10 cellular contexts compared by ENCODE assay signal in the genomic region with DNA sequence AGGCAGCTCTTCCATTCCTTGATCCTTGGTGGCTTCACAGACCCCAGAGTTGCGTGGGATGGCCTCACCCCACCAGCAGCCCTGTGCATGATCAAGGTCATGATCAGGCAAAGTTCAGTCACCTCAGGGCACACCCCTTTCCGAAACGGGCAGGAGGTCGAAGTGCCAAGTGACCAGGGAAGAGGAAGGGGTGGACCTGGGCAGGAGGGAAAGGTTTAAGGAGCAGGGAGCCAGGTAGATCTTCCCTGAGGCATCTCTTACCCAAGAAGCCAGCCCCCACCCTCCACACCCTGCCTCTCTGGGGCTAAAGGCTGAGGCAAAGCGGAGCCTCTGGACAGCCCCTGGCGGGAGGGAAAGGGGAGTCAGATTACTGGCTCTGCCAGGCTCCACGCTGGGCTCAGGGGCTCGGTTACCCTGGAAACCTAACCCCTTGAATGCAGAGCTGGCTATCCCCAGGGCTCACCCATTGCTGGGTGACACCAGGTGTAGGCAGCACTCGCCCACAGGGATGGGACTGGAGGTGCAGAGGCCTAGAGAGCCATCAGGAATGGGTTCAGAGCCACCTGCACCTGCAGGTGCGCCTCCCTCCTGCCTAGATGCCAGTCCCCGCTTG. TPM values are rescaled to one million over a fixed set of nuclear protein-coding genes. Genes with fewer than 3 reads are reported as not detected.
DNase-seq lines count a peak whose midpoint lies in the region; ATAC-seq and TF ChIP-seq lines count a peak whose summit lies in the region.
"Had no signal": no experiment of that assay in that cellular context is flagged by ENCODE, and none has a peak within 500 bp of the region (broad histone marks: within the 10 kb centered on the region; RNA-seq: fewer than 3 reads in every experiment).

No MANE protein-coding gene starts in this region.

- 64 to 65% methylated on average over 11 of the region's 11 CpGs for WGBS in esophagus, 2 donors
- WGBS in transverse colon (ENCODE audit: low coverage in 1 of 2), 2 donors: 48 to 53% methylated on average over 4 to 11 of the region's 11 CpGs
- 79 to 83% methylated on average over 11 of the region's 11 CpGs for WGBS in heart right ventricle, 2 donors

- peaks cover 9 to 31% of the 10 kb centered on the region in 2 donors for H3K4me1 ChIP-seq in esophagus (ENCODE audit: control insufficient read depth in 2 of 2, insufficient read depth in 2 of 2, low read length in 1 of 2)
- H3K4me1 ChIP-seq in transverse colon: peaks cover 36 to 49% (median 46%) of the 10 kb centered on the region in 4 donors
- H3K4me1 ChIP-seq in heart right ventricle: peaks cover 15 to 55% (median 46%) of the 10 kb centered on the region in 9 donors

- H3K9me3 ChIP-seq in esophagus (ENCODE audit: control insufficient read depth in 2 of 2, insufficient read depth in 1 of 2, low read depth in 1 of 2, low read length in 1 of 2): no peaks in the 10 kb centered on the region
- no peaks in the 10 kb centered on the region for H3K9me3 ChIP-seq in transverse colon
- H3K9me3 ChIP-seq in heart right ventricle: no peaks in the 10 kb centered on the region

- TF ChIP-seq POLR2A in transverse colon (IDR thresholded peaks at IDR 0.05): no peak

- H3K27me3 ChIP-seq in esophagus (ENCODE audit: control insufficient read depth in 1 of 2, insufficient read depth in 2 of 2, low read length in 2 of 2) (no peaks in the 10 kb centered on the region), transverse colon (no peaks in the 10 kb centered on the region), heart right ventricle (no peaks in the 10 kb centered on the region)

- in situ Hi-C loops in transverse colon (cut with MboI; ENCODE audit: low pct_ligation_motif_present in 1 of 4, low pct_unique_long_range_greater_than_20kb in 1 of 4, low sequenced_read_pairs in 3 of 4): no loop called here

- DNase-seq in Right ventricle myocardium inferior (ENCODE audit: missing footprints) (peak; percentile 45), cardiac septum (ENCODE audit: low spot score) (no peak), NCI-H526 (lab: John Stamatoyannopoulos, UW) (peak; percentile 75 to 86), transverse colon (no peak), inferior parietal cortex (ENCODE audit: extremely low spot score) (no peak), heart right ventricle (no peak)
- DNase-seq: activated CD4-positive, alpha-beta T cell treated with anti-CD3 and anti-CD28 coated beads, Interleukin-2, amount 50 U/mL, for 1 hour had no signal

- TF ChIP-seq EP300 in transverse colon (IDR thresholded peaks at IDR 0.05; ENCODE audit: low read depth): no peak

- no peak for TF ChIP-seq CTCF in transverse colon (IDR thresholded peaks at IDR 0.05)
- no peak for TF ChIP-seq CTCF in heart right ventricle (IDR thresholded peaks at IDR 0.05)

- ATAC-seq in Right ventricle myocardium inferior (no peak), HG02678 (IDR thresholded peaks at IDR 0.05; ENCODE audit: unreplicated experiment) (no peak), heart right ventricle (no peak)

- H3K36me3 ChIP-seq in esophagus (ENCODE audit: control insufficient read depth in 2 of 2, insufficient read depth in 2 of 2, low read length in 1 of 2) (peaks cover 4 to 29% of the 10 kb centered on the region in 2 donors), transverse colon (peaks cover 0 to 32% (median 20%) of the 10 kb centered on the region in 4 donors), heart right ventricle (peaks cover 0 to 47% (median 31%) of the 10 kb centered on the region in 9 donors)

- peak overlapping the region; percentile 0 to 66 for H3K27ac ChIP-seq in esophagus (ENCODE audit: low read depth in 2 of 2, low read length in 1 of 2)
- H3K27ac ChIP-seq in transverse colon: peak overlapping the region; percentile 50 to 100 (median 97)
- H3K27ac ChIP-seq in heart right ventricle: peak overlapping the region in 1 of 10 donors; percentile 47

- H3K4me3 ChIP-seq in esophagus (ENCODE audit: low read depth in 1 of 2, low read length in 2 of 2) (no peak overlapping the region), transverse colon (no peak overlapping the region), heart right ventricle (no peak overlapping the region)

- intact Hi-C loops in Right ventricle myocardium inferior (cut with DNase I) (no loop called here), cardiac septum (cut with DNase I) (no loop called here), transverse colon (cut with DNase I; ENCODE audit: low total_unique reads) (loop anchor here (5.0 kb wide), 1 partner anchor 104 kb away; the partner anchor contains the start of gene TBC1D9B), heart right ventricle (cut with DNase I) (loop anchor here in 2 of 10 donors (5.0 kb wide), 1 partner anchor 104 kb away; the partner anchor contains the start of gene TBC1D9B (in 2 of the 2))

RNA-seq across cellular contexts. Expression of gene MGAT4B, which starts 3.6 kb away (rescaled TPM):
- 98.9 TPM for total RNA-seq in Right ventricle myocardium inferior
- total RNA-seq in cardiac septum: 160 TPM
- 10 to 100 TPM; 59.2 to 66.8 TPM for polyA plus RNA-seq in esophagus
- total RNA-seq in transverse colon: 1,000 to 10,000 TPM in 1 of 4 donors, 100 to 1,000 TPM in 3; 495 to 1,114 (median 787) TPM
- total RNA-seq in heart right ventricle: 100 to 1,000 TPM in 5 of 10 donors, 10 to 100 TPM in 5; 88.6 to 123 (median 102) TPM
- polyA plus RNA-seq in heart right ventricle: 10 to 100 TPM; 58.6 to 86.9 TPM

RNA-seq across cellular contexts. Expression of gene LTC4S, which starts 9.3 kb away (rescaled TPM):
- total RNA-seq in Right ventricle myocardium inferior (10.3 TPM), cardiac septum (12.8 TPM), transverse colon (1 to 10 TPM in 3 of 4 donors, not detected in 1; 3.0 to 3.8 (median 3.2) TPM), heart right ventricle (10 to 100 TPM in 3 of 10 donors, 1 to 10 TPM in 7; 5.4 to 10.6 (median 7.9) TPM)
- polyA plus RNA-seq in esophagus (1 to 10 TPM; 3.0 to 6.5 TPM), heart right ventricle (10 to 100 TPM; 10.5 to 20.0 TPM)
- total RNA-seq: HT1080 had no signal

RNA-seq across cellular contexts. Expression of gene SQSTM1, which starts 17.6 kb away (rescaled TPM):
- total RNA-seq in Right ventricle myocardium inferior (407 TPM), cardiac septum (372 TPM), transverse colon (100 to 1,000 TPM; 250 to 620 (median 432) TPM), heart right ventricle (100 to 1,000 TPM; 341 to 466 (median 391) TPM)
- polyA plus RNA-seq in esophagus (100 to 1,000 TPM in 1 of 2 donors, 10 to 100 TPM in 1; 94.8 to 111 TPM), heart right ventricle (100 to 1,000 TPM; 131 to 210 TPM)

RNA-seq across cellular contexts. Expression of gene MRNIP, which starts 55.6 kb away (rescaled TPM):
- 12.2 TPM for total RNA-seq in Right ventricle myocardium inferior
- 15.3 TPM for total RNA-seq in cardiac septum
- 10 to 100 TPM; 12.2 to 31.5 TPM for polyA plus RNA-seq in esophagus
- 100 to 1,000 TPM in 1 of 4 donors, 10 to 100 TPM in 3; 24.7 to 124 (median 42.9) TPM for total RNA-seq in transverse colon
- total RNA-seq in heart right ventricle: 10 to 100 TPM in 8 of 10 donors, 1 to 10 TPM in 2; 6.6 to 14.4 (median 12.7) TPM
- 10 to 100 TPM; 12.6 to 45.1 TPM for polyA plus RNA-seq in heart right ventricle

Comparison
In these comparisons a context has a peak if more than half of its experiments do, and no peak if none do; other contexts are left out.
1. DNase-seq: peak in Right ventricle myocardium inferior (single experiment) and NCI-H526 (2 of 2); none in cardiac septum (single experiment), transverse colon (single experiment), inferior parietal cortex (single experiment) and heart right ventricle (0 of 2).